ENCODE assay signal across 8 cellular contexts in genomic region chr5:43121565-43122484, GRCh38. TPM values are rescaled to one million over a fixed set of nuclear protein-coding genes. Genes with fewer than 3 reads are reported as not detected.
DNase-seq lines count a peak whose midpoint lies in the region; ATAC-seq and TF ChIP-seq lines count a peak whose summit lies in the region.

No MANE protein-coding gene starts in this region.

- H3K27me3 ChIP-seq in cardiac muscle cell = no peaks in the 10 kb centered on the region

- H3K4me1 Mint-ChIP-seq in CD14-positive monocyte (peaks cover 24% of the 10 kb centered on the region), progenitor cell of endocrine pancreas (ENCODE audit: low read depth) (peaks cover 15% of the 10 kb centered on the region)
- peaks cover 39% of the 10 kb centered on the region for H3K4me1 Mint-ChIP-seq in activated T-helper 2 cell treated with anti-CD3 and anti-CD28 coated beads, Interferon-gamma antibody, Interleukin-2, Interleukin-4, amounts not matched to agents 10 μg/mL and 5 μg/mL and 100 μg/mL, durations not matched to agents 14 hours and 24 hours and 36 hours (ENCODE audit: low read depth)

- H3K27ac Mint-ChIP-seq in CD14-positive monocyte (peak overlapping the region; percentile 96 to 100 (median 98)), progenitor cell of endocrine pancreas (peak overlapping the region; percentile 99)
- peak overlapping the region; percentile 99 for H3K27ac Mint-ChIP-seq in activated T-helper 2 cell treated with anti-CD3 and anti-CD28 coated beads, Interferon-gamma antibody, Interleukin-2, Interleukin-4, amounts not matched to agents 10 μg/mL and 5 μg/mL and 100 μg/mL, durations not matched to agents 14 hours and 24 hours and 36 hours

- H3K4me1 ChIP-seq in cardiac muscle cell (ENCODE audit: low read depth) = peaks cover 19% of the 10 kb centered on the region

- H3K9me3 ChIP-seq in cardiac muscle cell (ENCODE audit: low read depth) = no peaks in the 10 kb centered on the region

- H3K36me3 ChIP-seq in cardiac muscle cell = peaks cover 19% of the 10 kb centered on the region

- DNase-seq in CD14-positive monocyte (ENCODE audit: low spot score) (no peak), NCI-H146 (lab: John Stamatoyannopoulos, UW) (peak; percentile 77), cardiac muscle cell (ENCODE audit: low read depth in 1 of 2, low spot score in 1 of 2) (peak; percentile 45 to 51), progenitor cell of endocrine pancreas (ENCODE audit: low spot score, unreplicated experiment) (no peak)
- no peak for DNase-seq in activated T-helper 2 cell treated with anti-CD3 and anti-CD28 coated beads, Interferon-gamma antibody, Interleukin-2, Interleukin-4, amounts not matched to agents 10 μg/mL and 5 μg/mL and 100 μg/mL, durations not matched to agents 14 hours and 24 hours and 36 hours (ENCODE audit: low spot score)
- no peak for DNase-seq in activated CD4-positive, CD25-positive, alpha-beta regulatory T cell treated with anti-CD3 and anti-CD28 coated beads, Interleukin-2, amount 50 U/mL, for 72 hours

- TF ChIP-seq CTCF in CD14-positive monocyte (IDR thresholded peaks at IDR 0.05) (no peak), cardiac muscle cell (IDR thresholded peaks at IDR 0.05; ENCODE audit: low read depth, low read length) (no peak), progenitor cell of endocrine pancreas (IDR thresholded peaks at IDR 0.05; ENCODE audit: unreplicated experiment) (no peak)

- H3K27ac ChIP-seq in cardiac muscle cell = peak overlapping the region; percentile 94

- ATAC-seq in GM18508 (IDR thresholded peaks at IDR 0.05; ENCODE audit: insufficient read depth, unreplicated experiment) (peak; percentile 11), HG02885 (IDR thresholded peaks at IDR 0.05; ENCODE audit: poor library complexity, unreplicated experiment) (peak; percentile 42)

- H3K4me3 Mint-ChIP-seq in CD14-positive monocyte (peak overlapping the region; percentile 94 to 99), progenitor cell of endocrine pancreas (ENCODE audit: low read depth) (peak overlapping the region; percentile 100)
- peak overlapping the region; percentile 97 for H3K4me3 Mint-ChIP-seq in activated T-helper 2 cell treated with anti-CD3 and anti-CD28 coated beads, Interferon-gamma antibody, Interleukin-2, Interleukin-4, amounts not matched to agents 10 μg/mL and 5 μg/mL and 100 μg/mL, durations not matched to agents 14 hours and 24 hours and 36 hours (ENCODE audit: low read depth)

- peaks cover 0 to 3% (median 2%) of the 10 kb centered on the region in 3 donors for H3K27me3 Mint-ChIP-seq in CD14-positive monocyte (ENCODE audit: low read depth in 3 of 3)
- H3K27me3 Mint-ChIP-seq in activated T-helper 2 cell treated with anti-CD3 and anti-CD28 coated beads, Interferon-gamma antibody, Interleukin-2, Interleukin-4, amounts not matched to agents 10 μg/mL and 5 μg/mL and 100 μg/mL, durations not matched to agents 14 hours and 24 hours and 36 hours (ENCODE audit: low read depth) = no peaks in the 10 kb centered on the region
- H3K27me3 Mint-ChIP-seq in progenitor cell of endocrine pancreas = no peaks in the 10 kb centered on the region

- H3K9me3 Mint-ChIP-seq in CD14-positive monocyte = no peaks in the 10 kb centered on the region
- no peaks in the 10 kb centered on the region for H3K9me3 Mint-ChIP-seq in activated T-helper 2 cell treated with anti-CD3 and anti-CD28 coated beads, Interferon-gamma antibody, Interleukin-2, Interleukin-4, amounts not matched to agents 10 μg/mL and 5 μg/mL and 100 μg/mL, durations not matched to agents 14 hours and 24 hours and 36 hours
- H3K9me3 Mint-ChIP-seq in progenitor cell of endocrine pancreas (ENCODE audit: low read depth) = no peaks in the 10 kb centered on the region

- intact Hi-C loops in CD14-positive monocyte (cut with micrococcal nuclease) = loop anchor here (2.0 to 10.0 kb wide), 5 partner anchors 55 to 1220 kb away; partner anchors contain the start of genes NIM1K (in 2 of the 2), HMGCS1 (in 1 of the 2) and RIMOC1 (in 1 of the 2)
- intact Hi-C loops in activated T-helper 2 cell treated with anti-CD3 and anti-CD28 coated beads, Interferon-gamma antibody, Interleukin-2, Interleukin-4, amounts not matched to agents 10 μg/mL and 5 μg/mL and 100 μg/mL, durations not matched to agents 14 hours and 24 hours and 36 hours (cut with micrococcal nuclease) = loop anchor here (1.0 to 5.0 kb wide), 12 partner anchors 17 to 1218 kb away; partner anchors contain the start of genes C5orf34, HMGCS1, PAIP1 and RIMOC1

- H3K4me3 ChIP-seq in cardiac muscle cell = peak overlapping the region; percentile 69

- H3K36me3 Mint-ChIP-seq in CD14-positive monocyte (peaks cover 29 to 38% of the 10 kb centered on the region in 2 donors), progenitor cell of endocrine pancreas (ENCODE audit: insufficient read depth) (peaks cover 10% of the 10 kb centered on the region)
- H3K36me3 Mint-ChIP-seq in activated T-helper 2 cell treated with anti-CD3 and anti-CD28 coated beads, Interferon-gamma antibody, Interleukin-2, Interleukin-4, amounts not matched to agents 10 μg/mL and 5 μg/mL and 100 μg/mL, durations not matched to agents 14 hours and 24 hours and 36 hours (ENCODE audit: low read depth) = peaks cover 52% of the 10 kb centered on the region

RNA-seq across cellular contexts. Expression of gene ZNF131, which starts 1.1 kb away (rescaled TPM):
- polyA plus RNA-seq in CD14-positive monocyte (10 to 100 TPM; 13.4 to 17.2 TPM), cardiac muscle cell (32.2 and 38.5 TPM in 2 replicates)
- total RNA-seq in activated T-helper 2 cell treated with anti-CD3 and anti-CD28 coated beads, Interferon-gamma antibody, Interleukin-2, Interleukin-4, amounts not matched to agents 10 μg/mL and 5 μg/mL and 100 μg/mL, durations not matched to agents 14 hours and 24 hours and 36 hours = 37.4 and 40.3 TPM in 2 replicates
- total RNA-seq in cardiac muscle cell (23.7 and 42.2 TPM in 2 replicates), progenitor cell of endocrine pancreas (46.9 and 54.7 TPM in 2 replicates)

Comparison
In these comparisons a context has a peak if more than half of its experiments do, and no peak if none do; other contexts are left out.
1. DNase-seq: peak in NCI-H146 (single experiment) and cardiac muscle cell (2 of 2); none in CD14-positive monocyte (single experiment), activated T-helper 2 cell treated with anti-CD3 and anti-CD28 coated beads, Interferon-gamma antibody, Interleukin-2, Interleukin-4, amounts not matched to agents 10 μg/mL and 5 μg/mL and 100 μg/mL, durations not matched to agents 14 hours and 24 hours and 36 hours (single experiment), progenitor cell of endocrine pancreas (single experiment) and activated CD4-positive, CD25-positive, alpha-beta regulatory T cell treated with anti-CD3 and anti-CD28 coated beads, Interleukin-2, amount 50 U/mL, for 72 hours (single experiment).
2. Peak in every context shown above with its lines, with median percentiles within 50 percentile points of each other: H3K27ac Mint-ChIP-seq and H3K4me3 Mint-ChIP-seq.